26 cellular contexts compared by ENCODE assay signal in the genomic region with DNA sequence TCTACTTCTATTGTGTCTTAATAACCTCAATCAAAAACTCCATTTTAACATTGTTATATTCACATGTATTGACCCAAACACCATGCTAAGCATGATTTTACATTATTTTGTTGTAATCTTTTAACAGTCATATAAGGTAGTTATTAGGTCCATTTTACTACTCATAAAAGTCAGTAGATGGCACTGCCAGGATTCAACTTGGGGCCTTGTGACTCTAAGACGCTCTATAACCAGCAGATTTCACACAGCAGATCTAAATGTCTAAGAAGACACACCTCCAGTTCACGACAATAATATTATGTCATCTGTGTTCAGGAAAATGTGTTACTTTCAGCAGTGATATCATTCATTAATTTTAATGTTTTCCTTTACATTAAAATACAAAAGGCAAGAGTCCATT.
DNase-seq lines count a peak whose midpoint lies in the region; ATAC-seq and TF ChIP-seq lines count a peak whose summit lies in the region.
"Had no signal": no experiment of that assay in that cellular context is flagged by ENCODE, and none has a peak within 500 bp of the region (broad histone marks: within the 10 kb centered on the region; RNA-seq: fewer than 3 reads in every experiment).

No MANE protein-coding gene starts in this region.

- DNase-seq in HCT116 (ENCODE audit: low read depth, low spot score) (no peak), cardiac fibroblast (ENCODE audit: low read depth in 2 of 2) (peak; percentile 4 to 9), putamen (ENCODE audit: low spot score) (peak; percentile 55), epidermal melanocyte (ENCODE audit: insufficient read length, low spot score) (no peak)
- DNase-seq in activated T-helper 1 cell treated with anti-CD3 and anti-CD28 coated beads, Interleukin-12 subunit alpha, Interleukin-12 subunit beta, Interleukin-2, Interleukin-4 antibody, amounts not matched to agents 30 ng/mL and 10 ng/mL and 1 ng/mL, durations not matched to agents 14 hours and 24 hours and 36 hours (ENCODE audit: low spot score): no peak
- DNase-seq: activated CD4-positive, alpha-beta T cell treated with anti-CD3 and anti-CD28 coated beads, Interleukin-2, amount 10 ng/mL, durations not matched to agents 7 days and 5 days; activated naive CD4-positive, alpha-beta T cell; activated T-cell treated with anti-CD3 and anti-CD28 coated beads, Interleukin-2, amount 50 U/mL, for 4 hours; C1 segment of cervical spinal cord; Caco-2; cerebellar nuclear complex; DMS79 treated with DMSO at 0.1 percent for 48 hours; KBM-7; left ventricle myocardium superior; MV-4-11; naive B cell; NCI-H1694; NCI-H2171 treated with DMSO at 0.1 percent for 48 hours; psoas muscle; stimulated activated CD4-positive, alpha-beta T cell treated with anti-CD3 and anti-CD28 coated beads, Interleukin-15, amount 100 ng/mL, for 24 hours; stimulated activated naive CD4-positive, alpha-beta T cell; testis had no signal

- no peaks in the 10 kb centered on the region for H3K27me3 Mint-ChIP-seq in activated T-helper 1 cell treated with anti-CD3 and anti-CD28 coated beads, Interleukin-12 subunit alpha, Interleukin-12 subunit beta, Interleukin-2, Interleukin-4 antibody, amounts not matched to agents 30 ng/mL and 10 ng/mL and 1 ng/mL, durations not matched to agents 14 hours and 24 hours and 36 hours (ENCODE audit: insufficient read depth)
- H3K27me3 Mint-ChIP-seq: activated CD4-positive, alpha-beta T cell treated with anti-CD3 and anti-CD28 coated beads, Interleukin-2, amount 10 ng/mL, durations not matched to agents 7 days and 5 days had no signal

- no peaks in the 10 kb centered on the region for H3F3A ChIP-seq in OCI-LY1 (ENCODE audit: insufficient read depth, low read length)

- H3K27ac ChIP-seq in HCT116 (ENCODE audit: low read depth, low read length) (no peak overlapping the region), OCI-LY1 (ENCODE audit: low read depth, low read length, poor library complexity, severe bottlenecking) (no peak overlapping the region)
- H3K27ac ChIP-seq: psoas muscle, testis had no signal

- H3K79me2 ChIP-seq in HCT116 (ENCODE audit: insufficient read depth, low read length) (no peaks in the 10 kb centered on the region), OCI-LY1 (ENCODE audit: insufficient read depth, low read length) (no peaks in the 10 kb centered on the region)

- no peak for TF ChIP-seq POLR2A in HCT116 (IDR thresholded peaks at IDR 0.05; ENCODE audit: borderline replicate concordance, extremely low read depth, insufficient read depth, insufficient read length)

- no peaks in the 10 kb centered on the region for H3K36me3 Mint-ChIP-seq in activated T-helper 1 cell treated with anti-CD3 and anti-CD28 coated beads, Interleukin-12 subunit alpha, Interleukin-12 subunit beta, Interleukin-2, Interleukin-4 antibody, amounts not matched to agents 30 ng/mL and 10 ng/mL and 1 ng/mL, durations not matched to agents 14 hours and 24 hours and 36 hours (ENCODE audit: low read depth)
- H3K36me3 Mint-ChIP-seq: naive B cell had no signal

- H3K9me2 ChIP-seq in HCT116 (ENCODE audit: insufficient read depth) (no peaks in the 10 kb centered on the region), OCI-LY1 (ENCODE audit: low read depth, low read length) (no peaks in the 10 kb centered on the region)

- TF ChIP-seq RAD21 in HCT116 (IDR thresholded peaks at IDR 0.05; ENCODE audit: low read depth): peak; percentile 26; the same call in 1 of the 2 replicates

- no peaks in the 10 kb centered on the region for H3K36me3 ChIP-seq in HCT116 (ENCODE audit: control insufficient read depth in 1 of 2, insufficient read depth in 2 of 2, low read length in 2 of 2)
- no peaks in the 10 kb centered on the region for H3K36me3 ChIP-seq in OCI-LY1 (ENCODE audit: insufficient read depth, low read length)

- H3K9me3 ChIP-seq in HCT116 (ENCODE audit: control insufficient read depth in 1 of 2, insufficient read depth in 1 of 2, low read depth in 1 of 2, low read length in 2 of 2): no peaks in the 10 kb centered on the region
- no peaks in the 10 kb centered on the region for H3K9me3 ChIP-seq in OCI-LY1 (ENCODE audit: low read length)
- H3K9me3 ChIP-seq: Caco-2, psoas muscle, testis had no signal

- H3K9ac ChIP-seq in HCT116 (ENCODE audit: low read length): no peak overlapping the region
- H3K9ac ChIP-seq in OCI-LY1 (ENCODE audit: low read length): no peak overlapping the region

- H3K4me3 Mint-ChIP-seq in activated T-helper 1 cell treated with anti-CD3 and anti-CD28 coated beads, Interleukin-12 subunit alpha, Interleukin-12 subunit beta, Interleukin-2, Interleukin-4 antibody, amounts not matched to agents 30 ng/mL and 10 ng/mL and 1 ng/mL, durations not matched to agents 14 hours and 24 hours and 36 hours: no peak overlapping the region
- H3K4me3 Mint-ChIP-seq: activated CD4-positive, alpha-beta T cell treated with anti-CD3 and anti-CD28 coated beads, Interleukin-2, amount 10 ng/mL, durations not matched to agents 7 days and 5 days; activated T-cell treated with anti-CD3 and anti-CD28 coated beads, Interleukin-2, amount 50 U/mL, for 4 hours; naive B cell; T-helper 2 cell treated with Interferon-gamma antibody and Interleukin-4, amounts not matched to agents 5 μg/mL and 100 μg/mL, for 36 hours had no signal

- CTCF ChIA-PET in HCT116 (lab: Charles Lee): no interaction called here

- POLR2A ChIA-PET in HCT116 (lab: Charles Lee): no interaction called here

- H4K20me1 ChIP-seq in HCT116 (ENCODE audit: insufficient read depth) (no peaks in the 10 kb centered on the region), OCI-LY1 (ENCODE audit: insufficient read depth, low read length) (no peaks in the 10 kb centered on the region)

- H3K4me1 ChIP-seq in HCT116 (ENCODE audit: control insufficient read depth in 1 of 2, insufficient read depth in 2 of 2, low read length in 2 of 2): no peaks in the 10 kb centered on the region
- no peaks in the 10 kb centered on the region for H3K4me1 ChIP-seq in OCI-LY1 (ENCODE audit: insufficient read depth, low read length, severe bottlenecking)
- H3K4me1 ChIP-seq: testis had no signal

- no peak overlapping the region for H3K4me3 ChIP-seq in HCT116 (replicated peaks in 1 of 2; ENCODE audit: low read depth in 1 of 2, low read length in 2 of 2)
- H3K4me3 ChIP-seq in OCI-LY1 (ENCODE audit: low read depth, low read length, poor library complexity, severe bottlenecking): no peak overlapping the region
- no peak overlapping the region for H3K4me3 ChIP-seq in cardiac fibroblast (replicated peaks in 1 of 2; ENCODE audit: low read depth in 2 of 2, low read length in 2 of 2)
- H3K4me3 ChIP-seq: psoas muscle, testis had no signal

- intact Hi-C loops in HCT116 (cut with micrococcal nuclease): no loop called here
- intact Hi-C loops in activated T-helper 1 cell treated with anti-CD3 and anti-CD28 coated beads, Interleukin-12 subunit alpha, Interleukin-12 subunit beta, Interleukin-2, Interleukin-4 antibody, amounts not matched to agents 30 ng/mL and 10 ng/mL and 1 ng/mL, durations not matched to agents 14 hours and 24 hours and 36 hours (cut with micrococcal nuclease): no loop called here

- H3K4me2 ChIP-seq in HCT116 (ENCODE audit: low read length) (no peak overlapping the region), OCI-LY1 (ENCODE audit: low read length) (no peak overlapping the region)

- H3K27me3 ChIP-seq in HCT116 (ENCODE audit: insufficient read depth, low read length): no peaks in the 10 kb centered on the region
- H3K27me3 ChIP-seq in OCI-LY1 (ENCODE audit: insufficient read depth, low read length): no peaks in the 10 kb centered on the region
- H3K27me3 ChIP-seq: testis had no signal

- no peaks in the 10 kb centered on the region for H3K4me1 Mint-ChIP-seq in activated T-helper 1 cell treated with anti-CD3 and anti-CD28 coated beads, Interleukin-12 subunit alpha, Interleukin-12 subunit beta, Interleukin-2, Interleukin-4 antibody, amounts not matched to agents 30 ng/mL and 10 ng/mL and 1 ng/mL, durations not matched to agents 14 hours and 24 hours and 36 hours (ENCODE audit: low read depth)
- H3K4me1 Mint-ChIP-seq: activated CD4-positive, alpha-beta T cell treated with anti-CD3 and anti-CD28 coated beads, Interleukin-2, amount 10 ng/mL, durations not matched to agents 7 days and 5 days; naive B cell had no signal

- TF ChIP-seq CTCF in HCT116 (IDR thresholded peaks at IDR 0.05 in 2 of 3, conservative IDR thresholded peaks at IDR 0.05 in 1 of 3; ENCODE audit: borderline replicate concordance in 1 of 3, insufficient read depth in 1 of 3, low read depth in 2 of 3, low read length in 2 of 3): no peak; a peak in 1 of 6 replicates
- TF ChIP-seq CTCF in OCI-LY1 (IDR thresholded peaks at IDR 0.05; ENCODE audit: low read length): peak; percentile 15; the same call in 1 of the 2 replicates
- no peak for TF ChIP-seq CTCF in cardiac fibroblast (IDR thresholded peaks at IDR 0.05; ENCODE audit: low read depth, low read length)

- BruUV-seq in HCT116 (replicated peaks; lab: Mats Ljungman, UMichigan): no TSS peak

- peak; percentile 40; the same call in 1 of the 2 replicates for ATAC-seq in HCT116
- ATAC-seq in GM21526 (IDR thresholded peaks at IDR 0.05; ENCODE audit: low FRiP score, unreplicated experiment): no peak
- no peak for ATAC-seq in SK-N-SH treated with all-trans-retinoic acid at 6 μM for 48 hours
- ATAC-seq: activated T-cell treated with anti-CD3 and anti-CD28 coated beads, Interleukin-2, amount 50 U/mL, for 4 hours; left ventricle myocardium superior; psoas muscle had no signal

- RAD21 ChIA-PET in HCT116 (lab: Charles Lee; ENCODE audit: low non-redundant PET in 1 of 2, low total read pairs in 2 of 2, uncharacterized antibody in 2 of 2, unreplicated experiment in 2 of 2): no interaction called here

- H3K9me3 Mint-ChIP-seq in activated T-helper 1 cell treated with anti-CD3 and anti-CD28 coated beads, Interleukin-12 subunit alpha, Interleukin-12 subunit beta, Interleukin-2, Interleukin-4 antibody, amounts not matched to agents 30 ng/mL and 10 ng/mL and 1 ng/mL, durations not matched to agents 14 hours and 24 hours and 36 hours: no peaks in the 10 kb centered on the region
- H3K9me3 Mint-ChIP-seq: activated CD4-positive, alpha-beta T cell treated with anti-CD3 and anti-CD28 coated beads, Interleukin-2, amount 10 ng/mL, durations not matched to agents 7 days and 5 days; activated T-cell treated with anti-CD3 and anti-CD28 coated beads, Interleukin-2, amount 50 U/mL, for 4 hours; naive B cell; T-helper 2 cell treated with Interferon-gamma antibody and Interleukin-4, amounts not matched to agents 5 μg/mL and 100 μg/mL, for 36 hours had no signal

- H2AFZ ChIP-seq in HCT116 (ENCODE audit: low read depth, low read length, poor library complexity, severe bottlenecking) (no peak overlapping the region), OCI-LY1 (ENCODE audit: low read length) (no peak overlapping the region)

- H3K27ac Mint-ChIP-seq in activated T-helper 1 cell treated with anti-CD3 and anti-CD28 coated beads, Interleukin-12 subunit alpha, Interleukin-12 subunit beta, Interleukin-2, Interleukin-4 antibody, amounts not matched to agents 30 ng/mL and 10 ng/mL and 1 ng/mL, durations not matched to agents 14 hours and 24 hours and 36 hours: no peak overlapping the region
- H3K27ac Mint-ChIP-seq: activated CD4-positive, alpha-beta T cell treated with anti-CD3 and anti-CD28 coated beads, Interleukin-2, amount 10 ng/mL, durations not matched to agents 7 days and 5 days; T-helper 2 cell treated with Interferon-gamma antibody and Interleukin-4, amounts not matched to agents 5 μg/mL and 100 μg/mL, for 36 hours had no signal

TF ChIP-seq in HCT116, 20 proteins besides CTCF, POLR2A, EP300 and RAD21 (continues in another document):
- no peak for TF ChIP-seq EZH2 (IDR thresholded peaks at IDR 0.05)

Comparison
In these comparisons a context has a peak if more than half of its experiments do, and no peak if none do; other contexts are left out.
1. DNase-seq: peak in cardiac fibroblast (2 of 2) and putamen (single experiment); none in HCT116 (single experiment), epidermal melanocyte (single experiment) and activated T-helper 1 cell treated with anti-CD3 and anti-CD28 coated beads, Interleukin-12 subunit alpha, Interleukin-12 subunit beta, Interleukin-2, Interleukin-4 antibody, amounts not matched to agents 30 ng/mL and 10 ng/mL and 1 ng/mL, durations not matched to agents 14 hours and 24 hours and 36 hours (single experiment).